Comparison of ENCODE assay signal across 18 cellular contexts in genomic region chr3:172171396-172172075, GRCh38.
A peak's percentile ranks its signal among the peaks of the same experiment; 100 is the strongest.
DNase-seq lines count a peak whose midpoint lies in the region; ATAC-seq, FAIRE-seq and TF ChIP-seq lines count a peak whose summit lies in the region.
"Had no signal": no experiment of that assay in that cellular context is flagged by ENCODE, and none has a peak within 500 bp of the region (broad histone marks: within the 10 kb centered on the region; RNA-seq: fewer than 3 reads in every experiment).

No MANE protein-coding gene starts in this region.

- in situ Hi-C loops in GM12878 (cut with MboI) = no loop called here

- RAD21 ChIA-PET in GM12878 (lab: Charles Lee; ENCODE audit: unreplicated experiment) = interaction anchor here (0.7 to 2.0 kb wide), 5 partner anchors 12 to 170 kb away, joined by 3 to 5 read pairs (median 3); no protein-coding TSS in a partner anchor

- H3T11ph ChIP-seq in H9 (ENCODE audit: low read length) = no peak overlapping the region

- no peak overlapping the region for H3K14ac ChIP-seq in H9 (ENCODE audit: insufficient read depth, low read length)

- BruUV-seq in Calu3 (replicated peaks; lab: Mats Ljungman, UMichigan) (no TSS peak), GM12878 (replicated peaks; lab: Mats Ljungman, UMichigan) (no TSS peak)

- H3K36me3 Mint-ChIP-seq in Calu3 (ENCODE audit: insufficient read depth, unreplicated experiment) (peaks cover 72% of the 10 kb centered on the region), H9 (ENCODE audit: insufficient read depth in 1 of 3, low read depth in 3 of 3) (no peaks in the 10 kb centered on the region; a peak in 1 of 7 replicates)

- H3K56ac ChIP-seq in H9 (ENCODE audit: insufficient read length, low read depth, low read length) = no peak overlapping the region

- H2AFZ ChIP-seq in H9 (ENCODE audit: low read length) = no peak overlapping the region
- H2AFZ ChIP-seq in GM12878 (ENCODE audit: control insufficient read depth, low read depth, low read length) = no peak overlapping the region

- H4K5ac ChIP-seq in H9 (ENCODE audit: insufficient read length, low read depth, low read length) = no peak overlapping the region

- H2BK20ac ChIP-seq in H9 (ENCODE audit: low read depth, low read length, poor library complexity, severe bottlenecking) = no peak overlapping the region

- H3K27ac ChIP-seq in H9 (ENCODE audit: insufficient read length, low read depth, low read length) (no peak overlapping the region), GM12878 (ENCODE audit: control insufficient read depth, insufficient read depth) (no peak overlapping the region)
- H3K27ac ChIP-seq: right atrium auricular region had no signal

- no peak overlapping the region for H3K4me3 ChIP-seq in GM12878
- H3K4me3 ChIP-seq: right atrium auricular region had no signal

- no peak overlapping the region for H3K23ac ChIP-seq in H9 (ENCODE audit: insufficient read length, low read depth, low read length)

- SMC1A ChIA-PET in GM12878 (lab: Charles Lee; ENCODE audit: uncharacterized antibody, unreplicated experiment) = interaction anchor here (0.9 to 23.2 kb wide), 10 partner anchors 6 to 74 kb away, joined by 3 to 441 read pairs (median 6); no protein-coding TSS in a partner anchor

- H3K27ac Mint-ChIP-seq in Calu3 (ENCODE audit: unreplicated experiment) (peak overlapping the region; percentile 10), H9 (peak overlapping the region; percentile 85 to 97 (median 90); a peak in 6 of 7 replicates)
- H3K27ac Mint-ChIP-seq: activated CD4-positive, alpha-beta memory T cell treated with anti-CD3 and anti-CD28 coated beads, Interleukin-2, amount 10 ng/mL, durations not matched to agents 7 days and 5 days; activated naive CD8-positive, alpha-beta T cell treated with anti-CD3 and anti-CD28 coated beads, Interleukin-2, amount 50 U/mL, for 24 hours; T-cell had no signal

- H3K27me3 Mint-ChIP-seq in Calu3 (ENCODE audit: unreplicated experiment) = no peaks in the 10 kb centered on the region
- no peaks in the 10 kb centered on the region for H3K27me3 Mint-ChIP-seq in H9 (ENCODE audit: low read depth)
- H3K27me3 Mint-ChIP-seq: activated CD4-positive, alpha-beta memory T cell treated with anti-CD3 and anti-CD28 coated beads, Interleukin-2, amount 10 ng/mL, durations not matched to agents 7 days and 5 days; activated naive CD8-positive, alpha-beta T cell treated with anti-CD3 and anti-CD28 coated beads, Interleukin-2, amount 50 U/mL, for 24 hours; T-cell had no signal

- H3K27me3 ChIP-seq in H9 (ENCODE audit: insufficient read depth, low read length) (no peaks in the 10 kb centered on the region), GM12878 (replicated peaks in 1 of 2; ENCODE audit: control insufficient read depth in 2 of 2, insufficient read depth in 2 of 2, low read length in 1 of 2) (no peaks in the 10 kb centered on the region)
- H3K27me3 ChIP-seq: right atrium auricular region had no signal

- H3K4me3 Mint-ChIP-seq in Calu3 (ENCODE audit: low read depth, unreplicated experiment) = no peak overlapping the region
- peak overlapping the region in 1 of 2 experiments; percentile 34; a peak in 1 of 5 replicates for H3K4me3 Mint-ChIP-seq in H9
- H3K4me3 Mint-ChIP-seq: activated CD4-positive, alpha-beta memory T cell treated with anti-CD3 and anti-CD28 coated beads, Interleukin-2, amount 10 ng/mL, durations not matched to agents 7 days and 5 days; activated naive CD8-positive, alpha-beta T cell treated with anti-CD3 and anti-CD28 coated beads, Interleukin-2, amount 50 U/mL, for 24 hours; T-cell had no signal

- no peak for TF ChIP-seq EP300 in GM12878 (IDR thresholded peaks at IDR 0.05; ENCODE audit: borderline replicate concordance in 1 of 2, control insufficient read depth in 1 of 2, low read depth in 2 of 2, low read length in 2 of 2)

- no peak overlapping the region for H2BK120ac ChIP-seq in H9 (ENCODE audit: low read depth, low read length, poor library complexity, severe bottlenecking)

- H3K9me3 ChIP-seq in H9 (ENCODE audit: control insufficient read depth, low read depth, low read length) (no peaks in the 10 kb centered on the region), GM12878 (replicated peaks; ENCODE audit: control insufficient read depth, insufficient read depth, low read length) (no peaks in the 10 kb centered on the region)
- H3K9me3 ChIP-seq: right atrium auricular region had no signal

- H3K4me1 Mint-ChIP-seq in Calu3 (ENCODE audit: low read depth, unreplicated experiment) (peaks cover 73% of the 10 kb centered on the region), H9 (peaks cover 68 to 74% of the 10 kb centered on the region in 2 experiments)

- TF ChIP-seq POLR2A in GM12878 (IDR thresholded peaks at IDR 0.05; ENCODE audit: low read depth, low read length) (no peak), erythroblast (IDR thresholded peaks at IDR 0.05; ENCODE audit: low read length) (no peak), GM18505 (IDR thresholded peaks at IDR 0.05; ENCODE audit: borderline replicate concordance, extremely low read depth, insufficient read depth, insufficient read length) (no peak)

- H2AK5ac ChIP-seq in H9 (ENCODE audit: insufficient read length, low read length) = no peak overlapping the region

- no peak overlapping the region for H3K4ac ChIP-seq in H9 (ENCODE audit: low read depth, low read length)

- H3K4me2 ChIP-seq in H9 (ENCODE audit: insufficient read depth, insufficient read length, low read length) = no peak overlapping the region
- H3K4me2 ChIP-seq in GM12878 (ENCODE audit: control insufficient read depth, insufficient read depth) = no peak overlapping the region

- H3K18ac ChIP-seq in H9 (ENCODE audit: insufficient read length, low read depth, low read length) = no peak overlapping the region

- H3K79me2 ChIP-seq in H9 (ENCODE audit: insufficient read depth, low read length) (peaks cover 1% of the 10 kb centered on the region; the same call in 1 of the 2 replicates), GM12878 (ENCODE audit: control insufficient read depth, insufficient read depth, low read length) (peaks cover 19% of the 10 kb centered on the region)

- peaks cover 4 to 11% of the 10 kb centered on the region in 2 experiments; a peak in 3 of 4 replicates for H3K36me3 ChIP-seq in GM12878 (ENCODE audit: control insufficient read depth in 2 of 2, insufficient read depth in 2 of 2, low read length in 1 of 2)
- H3K36me3 ChIP-seq: right atrium auricular region had no signal

- no peak for TF ChIP-seq RAD21 in GM12878 (IDR thresholded peaks at IDR 0.05; ENCODE audit: insufficient read depth, low read depth, low read length)

- no peaks in the 10 kb centered on the region for H4K20me1 ChIP-seq in H9 (ENCODE audit: control insufficient read depth, insufficient read depth, insufficient read length)
- H4K20me1 ChIP-seq in GM12878 (ENCODE audit: control insufficient read depth, insufficient read depth) = no peaks in the 10 kb centered on the region

- H3K4me1 ChIP-seq in H9 (ENCODE audit: insufficient read depth, low read length) (peaks cover 20% of the 10 kb centered on the region), GM12878 (ENCODE audit: control insufficient read depth, insufficient read depth, low read length) (peaks cover 30% of the 10 kb centered on the region)

- H3K23me2 ChIP-seq in H9 (ENCODE audit: insufficient read length, low read depth, low read length, poor library complexity, severe bottlenecking) = peaks cover 4% of the 10 kb centered on the region

- H2BK12ac ChIP-seq in H9 (ENCODE audit: insufficient read length, low read depth, low read length) = no peak overlapping the region

- H4K91ac ChIP-seq in H9 (ENCODE audit: insufficient read length, low read depth, low read length) = no peak overlapping the region

- no peak for DNase-seq in Calu3
- DNase-seq in H9 = no peak
- no peak for DNase-seq in GM12878 (ENCODE audit: low read depth, low spot score)
- peak; percentile 55 for DNase-seq in myocyte (ENCODE audit: low read depth)
- DNase-seq in erythroblast (lab: John Stamatoyannopoulos, UW) = no peak
- no peak for DNase-seq in putamen (ENCODE audit: low spot score)
- no peak for DNase-seq in midbrain (lab: John Stamatoyannopoulos, UW)
- DNase-seq: activated CD4-positive, alpha-beta memory T cell treated with anti-CD3 and anti-CD28 coated beads, Interleukin-2, amount 10 ng/mL, durations not matched to agents 7 days and 5 days; activated naive CD8-positive, alpha-beta T cell treated with anti-CD3 and anti-CD28 coated beads, Interleukin-2, amount 50 U/mL, for 24 hours; activated T-cell treated with anti-CD3 and anti-CD28 coated beads, Interleukin-2, amount 50 U/mL, for 48 hours; central memory CD4-positive, alpha-beta T cell; GF-D8; Kasumi-1; NCI-H2227 treated with DMSO at 0.1 percent for 48 hours; stimulated activated CD4-positive, alpha-beta T cell treated with anti-CD3 and anti-CD28 coated beads, Interleukin-2, amount 100 ng/mL, for 24 hours; T-cell had no signal

- H3K9ac ChIP-seq in H9 (ENCODE audit: extremely low read depth, insufficient read length, low read length) = no peak overlapping the region
- H3K9ac ChIP-seq in GM12878 (ENCODE audit: control insufficient read depth, insufficient read depth, low read length) = no peak overlapping the region

- POLR2A ChIA-PET in GM12878 (lab: Charles Lee) = no interaction called here

- ATAC-seq in GM12878 (peak; percentile 71), GM18505 (IDR thresholded peaks at IDR 0.05; ENCODE audit: unreplicated experiment) (no peak)
- ATAC-seq: activated naive CD8-positive, alpha-beta T cell treated with anti-CD3 and anti-CD28 coated beads, Interleukin-2, amount 50 U/mL, for 24 hours; T-cell had no signal

- intact Hi-C loops in Calu3 (cut with micrococcal nuclease; ENCODE audit: unreplicated experiment) = no loop called here
- intact Hi-C loops in GM12878 (cut with micrococcal nuclease; ENCODE audit: unreplicated experiment) = no loop called here

- peak overlapping the region; percentile 66 for H2BK5ac ChIP-seq in H9 (ENCODE audit: insufficient read length, low read length)

- FAIRE-seq in GM12878 (lab: Jason Lieb, UNC) = no peak

- no peak overlapping the region for H4K8ac ChIP-seq in H9 (replicated peaks; ENCODE audit: insufficient read length, low read depth, low read length)

- whole genome bisulfite sequencing in H9 (ENCODE audit: extremely low coverage, insufficient read length, low lambda C conversion rate) = no CpG with 5 or more reads among the region's 2 CpGs
- 93% methylated on average over 2 of the region's 2 CpGs for WGBS in GM12878 (ENCODE audit: insufficient coverage, insufficient replicate concordance, low lambda C conversion rate, missing lambda C conversion rate)

- TF ChIP-seq CTCF in Calu3 (IDR thresholded peaks at IDR 0.05; ENCODE audit: unreplicated experiment) (no peak), H9 (conservative IDR thresholded peaks at IDR 0.05) (no peak), GM12878 (IDR thresholded peaks at IDR 0.05 in 2 of 3, conservative IDR thresholded peaks at IDR 0.05 in 1 of 3; ENCODE audit: control insufficient read depth in 2 of 3, extremely low read depth in 1 of 3, insufficient read depth in 1 of 3, low read depth in 3 of 3, low read length in 3 of 3) (no peak)

- no peaks in the 10 kb centered on the region for H3K79me1 ChIP-seq in H9 (ENCODE audit: insufficient read depth, low read depth, low read length, poor library complexity, severe bottlenecking)

- CTCF ChIA-PET in Calu3 (lab: Charles Lee) (interaction anchor here (0.6 to 0.7 kb wide), 2 partner anchors 31 to 109 kb away, joined by 3 read pairs; no protein-coding TSS in a partner anchor), GM12878 (lab: Yijun Ruan, JAX) (interaction anchor here (1.0 to 1.7 kb wide), 3 partner anchors 9 to 78 kb away, joined by 3 to 6 read pairs (median 5); no protein-coding TSS in a partner anchor)

- H3K9me3 Mint-ChIP-seq in Calu3 (ENCODE audit: low read depth, unreplicated experiment) (no peaks in the 10 kb centered on the region), H9 (no peaks in the 10 kb centered on the region; a peak in 1 of 5 replicates)
- H3K9me3 Mint-ChIP-seq: activated CD4-positive, alpha-beta memory T cell treated with anti-CD3 and anti-CD28 coated beads, Interleukin-2, amount 10 ng/mL, durations not matched to agents 7 days and 5 days; activated naive CD8-positive, alpha-beta T cell treated with anti-CD3 and anti-CD28 coated beads, Interleukin-2, amount 50 U/mL, for 24 hours; T-cell had no signal

- H2BK15ac ChIP-seq in H9 (ENCODE audit: low read depth, low read length) = no peak overlapping the region
